24 cellular contexts compared by ENCODE assay signal in the genomic region with DNA sequence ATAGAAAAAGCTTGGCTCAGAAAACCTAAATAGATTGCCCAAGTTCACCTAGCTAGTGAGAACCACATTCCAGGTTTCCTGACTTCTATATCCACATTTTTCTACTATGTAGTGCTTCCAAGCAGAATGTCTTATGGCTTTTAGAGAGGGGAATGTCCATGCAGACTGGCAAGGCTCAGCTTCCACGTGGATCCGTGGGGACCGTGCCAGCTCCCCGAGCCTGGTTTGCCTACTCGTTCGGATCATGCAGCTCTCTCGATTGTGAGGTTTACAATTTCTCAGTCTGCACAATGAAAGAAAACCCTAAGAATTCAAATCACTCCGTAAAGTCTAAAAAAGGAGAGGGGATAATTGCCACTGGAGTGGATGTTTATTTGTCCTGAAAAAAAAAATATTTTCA.
"Had no signal": no experiment of that assay in that cellular context is flagged by ENCODE, and none has a peak within 500 bp of the region (broad histone marks: within the 10 kb centered on the region; RNA-seq: fewer than 3 reads in every experiment).

No MANE protein-coding gene starts in this region.

- H3K4me3 ChIP-seq: lower lobe of right lung, mucosa of descending colon, skin epidermis, thoracic aorta had no signal

- DNase-seq: activated CD4-positive, alpha-beta T cell treated with anti-CD3 and anti-CD28 coated beads for 36 hours; activated CD4-positive, CD25-positive, alpha-beta regulatory T cell; activated CD8-positive, alpha-beta memory T cell treated with anti-CD3 and anti-CD28 coated beads, Interleukin-2, amount 10 ng/mL, durations not matched to agents 7 days and 5 days; activated CD8-positive, alpha-beta T cell treated with anti-CD3 and anti-CD28 coated beads, Interleukin-2, amount 10 ng/mL, durations not matched to agents 7 days and 5 days; activated T-cell treated with anti-CD3 and anti-CD28 coated beads, Interleukin-2, amount 50 U/mL, for 48 hours; endodermal cell; hippocampal formation; kidney; lower lobe of right lung; mesendoderm; mucosa of descending colon; stimulated activated CD4-positive, alpha-beta T cell treated with anti-CD3 and anti-CD28 coated beads, Interleukin-12 subunit alpha, Interleukin-12 subunit beta, amount 100 ng/mL, for 4 hours; stimulated activated CD4-positive, alpha-beta T cell treated with anti-CD3 and anti-CD28 coated beads, Interleukin-4, amount 100 ng/mL, for 1 hour; T-helper 17 cell; trophoblast cell had no signal

- H3K27ac Mint-ChIP-seq: activated CD4-positive, alpha-beta T cell treated with anti-CD3 and anti-CD28 coated beads for 36 hours; activated CD8-positive, alpha-beta memory T cell treated with anti-CD3 and anti-CD28 coated beads, Interleukin-2, amount 10 ng/mL, durations not matched to agents 7 days and 5 days; activated CD8-positive, alpha-beta T cell treated with anti-CD3 and anti-CD28 coated beads, Interleukin-2, amount 10 ng/mL, durations not matched to agents 7 days and 5 days; activated naive CD4-positive, alpha-beta T cell treated with anti-CD3 and anti-CD28 coated beads, Interleukin-2, amount 50 U/mL, for 24 hours; activated T-helper 2 cell treated with anti-CD3 and anti-CD28 coated beads, Interferon-gamma antibody, Interleukin-2, Interleukin-4, amounts not matched to agents 10 μg/mL and 5 μg/mL and 100 μg/mL, durations not matched to agents 14 hours and 24 hours and 36 hours; brain; endodermal cell; natural killer cell treated with Interleukin-12 subunit alpha and Interleukin-12 subunit beta and Interleukin-15 and Interleukin-18, amount 100 ng/mL, for 72 hours; stimulated activated naive CD8-positive, alpha-beta T cell treated with anti-CD3 and anti-CD28 coated beads, Interleukin-15, Interleukin-2, amounts not matched to agents 100 ng/mL and 50 ng/mL, for 24 hours; T-helper 17 cell had no signal

- H3K27me3 Mint-ChIP-seq: activated naive CD4-positive, alpha-beta T cell treated with anti-CD3 and anti-CD28 coated beads, Interleukin-2, amount 50 U/mL, for 24 hours had no signal

- H3K9me3 ChIP-seq: lower lobe of right lung, mucosa of descending colon, thoracic aorta had no signal

- H3K36me3 ChIP-seq: lower lobe of right lung, thoracic aorta had no signal

- H3K9me3 Mint-ChIP-seq: activated naive CD4-positive, alpha-beta T cell treated with anti-CD3 and anti-CD28 coated beads, Interleukin-2, amount 50 U/mL, for 24 hours; activated T-helper 2 cell treated with anti-CD3 and anti-CD28 coated beads, Interferon-gamma antibody, Interleukin-2, Interleukin-4, amounts not matched to agents 10 μg/mL and 5 μg/mL and 100 μg/mL, durations not matched to agents 14 hours and 24 hours and 36 hours; endodermal cell; natural killer cell treated with Interleukin-12 subunit alpha and Interleukin-12 subunit beta and Interleukin-15 and Interleukin-18, amount 100 ng/mL, for 72 hours; stimulated activated naive CD8-positive, alpha-beta T cell treated with anti-CD3 and anti-CD28 coated beads, Interleukin-15, Interleukin-2, amounts not matched to agents 100 ng/mL and 50 ng/mL, for 24 hours had no signal

- H3K4me1 ChIP-seq: lower lobe of right lung had no signal

- H3K36me3 Mint-ChIP-seq: activated CD8-positive, alpha-beta memory T cell treated with anti-CD3 and anti-CD28 coated beads, Interleukin-2, amount 10 ng/mL, durations not matched to agents 7 days and 5 days; activated naive CD4-positive, alpha-beta T cell treated with anti-CD3 and anti-CD28 coated beads, Interleukin-2, amount 50 U/mL, for 24 hours; brain; natural killer cell treated with Interleukin-12 subunit alpha and Interleukin-12 subunit beta and Interleukin-15 and Interleukin-18, amount 100 ng/mL, for 72 hours had no signal

- H3K4me3 Mint-ChIP-seq: activated CD4-positive, alpha-beta T cell treated with anti-CD3 and anti-CD28 coated beads for 36 hours; activated CD8-positive, alpha-beta memory T cell treated with anti-CD3 and anti-CD28 coated beads, Interleukin-2, amount 10 ng/mL, durations not matched to agents 7 days and 5 days; activated CD8-positive, alpha-beta T cell treated with anti-CD3 and anti-CD28 coated beads, Interleukin-2, amount 10 ng/mL, durations not matched to agents 7 days and 5 days; activated naive CD4-positive, alpha-beta T cell treated with anti-CD3 and anti-CD28 coated beads, Interleukin-2, amount 50 U/mL, for 24 hours; endodermal cell; natural killer cell treated with Interleukin-12 subunit alpha and Interleukin-12 subunit beta and Interleukin-15 and Interleukin-18, amount 100 ng/mL, for 72 hours; stimulated activated naive CD8-positive, alpha-beta T cell treated with anti-CD3 and anti-CD28 coated beads, Interleukin-15, Interleukin-2, amounts not matched to agents 100 ng/mL and 50 ng/mL, for 24 hours; T-helper 17 cell had no signal

- H3K4me1 Mint-ChIP-seq: activated CD4-positive, alpha-beta T cell treated with anti-CD3 and anti-CD28 coated beads for 36 hours; activated CD8-positive, alpha-beta memory T cell treated with anti-CD3 and anti-CD28 coated beads, Interleukin-2, amount 10 ng/mL, durations not matched to agents 7 days and 5 days; activated naive CD4-positive, alpha-beta T cell treated with anti-CD3 and anti-CD28 coated beads, Interleukin-2, amount 50 U/mL, for 24 hours; brain; T-helper 17 cell had no signal

- H3K27ac ChIP-seq: lower lobe of right lung, skin epidermis, thoracic aorta had no signal

- ATAC-seq: activated CD4-positive, alpha-beta T cell treated with anti-CD3 and anti-CD28 coated beads for 36 hours; activated CD8-positive, alpha-beta memory T cell treated with anti-CD3 and anti-CD28 coated beads, Interleukin-2, amount 10 ng/mL, durations not matched to agents 7 days and 5 days; activated CD8-positive, alpha-beta T cell treated with anti-CD3 and anti-CD28 coated beads, Interleukin-2, amount 10 ng/mL, durations not matched to agents 7 days and 5 days; esophagus mucosa; lower lobe of right lung; mucosa of descending colon; natural killer cell treated with Interleukin-12 subunit alpha and Interleukin-12 subunit beta and Interleukin-15 and Interleukin-18, amount 100 ng/mL, for 72 hours; sciatic nerve; T-helper 17 cell had no signal
